ENCODE assay signal across 11 cellular contexts in genomic region chr6:85864453-85865401, GRCh38.
DNase-seq lines count a peak whose midpoint lies in the region; ATAC-seq, FAIRE-seq and TF ChIP-seq lines count a peak whose summit lies in the region.
"Had no signal": no experiment of that assay in that cellular context is flagged by ENCODE, and none has a peak within 500 bp of the region (broad histone marks: within the 10 kb centered on the region; RNA-seq: fewer than 3 reads in every experiment).

No MANE protein-coding gene starts in this region.

- H2BK5ac ChIP-seq in IMR-90 (ENCODE audit: low read depth, low read length, poor library complexity, severe bottlenecking): no peak overlapping the region

- H3K27ac Mint-ChIP-seq in T-helper 2 cell treated with Interferon-gamma antibody and Interleukin-4, amounts not matched to agents 5 μg/mL and 100 μg/mL, for 36 hours: no peak overlapping the region
- H3K27ac Mint-ChIP-seq: activated naive CD4-positive, alpha-beta T cell treated with anti-CD3 and anti-CD28 coated beads, Interleukin-2, amount 50 U/mL, for 24 hours; CD4-positive, CD25-positive, alpha-beta regulatory T cell had no signal

- H4K5ac ChIP-seq in IMR-90 (ENCODE audit: low read depth, low read length): no peak overlapping the region; the same call in 1 of the 2 replicates

- no peaks in the 10 kb centered on the region for H3K9me3 ChIP-seq in IMR-90 (ENCODE audit: control insufficient read depth, insufficient read depth, low read length)
- no peaks in the 10 kb centered on the region for H3K9me3 ChIP-seq in mucosa of descending colon

- no peak for FAIRE-seq in RCC 7860 (lab: Jason Lieb, UNC)

- CTCF ChIA-PET in IMR-90 (lab: Yijun Ruan, JAX): no interaction called here

- ATAC-seq in IMR-90 (ENCODE audit: low read depth): peak; percentile 46; the same call in 1 of the 2 replicates
- ATAC-seq in mucosa of descending colon: peak; percentile 76
- no peak for ATAC-seq in HG02798 (IDR thresholded peaks at IDR 0.05; ENCODE audit: poor library complexity, unreplicated experiment)

- no peaks in the 10 kb centered on the region for H3K27me3 ChIP-seq in IMR-90 (ENCODE audit: control insufficient read depth, insufficient read depth, low read length)

- H3K23ac ChIP-seq in IMR-90 (ENCODE audit: low read depth, low read length): 0 out of 2 replicates have a peak overlapping the region, but pooled peaks have one; percentile 29

- H3K79me1 ChIP-seq in IMR-90 (ENCODE audit: low read depth in 1 of 2, low read length in 2 of 2): no peaks in the 10 kb centered on the region

- dilution Hi-C loops in IMR-90 (cut with HindIII; ENCODE audit: low sequenced_read_pairs, unreplicated experiment): no loop called here

- H3K14ac ChIP-seq in IMR-90 (replicated peaks; ENCODE audit: low read depth, low read length): no peak overlapping the region

- H3K36me3 Mint-ChIP-seq in T-helper 2 cell treated with Interferon-gamma antibody and Interleukin-4, amounts not matched to agents 5 μg/mL and 100 μg/mL, for 36 hours (ENCODE audit: low read depth): no peaks in the 10 kb centered on the region
- H3K36me3 Mint-ChIP-seq: activated naive CD4-positive, alpha-beta T cell treated with anti-CD3 and anti-CD28 coated beads, Interleukin-2, amount 50 U/mL, for 24 hours; CD4-positive, CD25-positive, alpha-beta regulatory T cell had no signal

- H3K27me3 Mint-ChIP-seq in T-helper 2 cell treated with Interferon-gamma antibody and Interleukin-4, amounts not matched to agents 5 μg/mL and 100 μg/mL, for 36 hours (ENCODE audit: low read depth): no peaks in the 10 kb centered on the region
- H3K27me3 Mint-ChIP-seq: activated naive CD4-positive, alpha-beta T cell treated with anti-CD3 and anti-CD28 coated beads, Interleukin-2, amount 50 U/mL, for 24 hours; CD4-positive, CD25-positive, alpha-beta regulatory T cell had no signal

- H3K18ac ChIP-seq in IMR-90 (ENCODE audit: low read depth, low read length): no peak overlapping the region

- intact Hi-C loops in IMR-90 (cut with micrococcal nuclease): loop anchor here (5.0 to 10.0 kb wide), 2 partner anchors 100 to 187 kb away; no protein-coding TSS in a partner anchor
- intact Hi-C loops in mucosa of descending colon (cut with DNase I, micrococcal nuclease): no loop called here

- no peak overlapping the region for H3K4ac ChIP-seq in IMR-90 (ENCODE audit: low read depth, low read length)

- no peak overlapping the region for H2AK5ac ChIP-seq in IMR-90 (ENCODE audit: low read depth, low read length)

- H4K91ac ChIP-seq in IMR-90 (ENCODE audit: insufficient read depth, low read depth, low read length): no peak overlapping the region

- no peak overlapping the region for H2BK120ac ChIP-seq in IMR-90 (ENCODE audit: low read depth, low read length)

- H2BK20ac ChIP-seq in IMR-90 (ENCODE audit: low read depth, low read length): no peak overlapping the region

- BruUV-seq in IMR-90 (replicated peaks; lab: Mats Ljungman, UMichigan): no TSS peak

- TF ChIP-seq CTCF in IMR-90 (conservative IDR thresholded peaks at IDR 0.05; ENCODE audit: low read depth, low read length): 0 out of 2 replicates have a peak, but pooled peaks have one; percentile 13
- TF ChIP-seq CTCF in mucosa of descending colon (IDR thresholded peaks at IDR 0.05): no peak

- H4K20me1 ChIP-seq in IMR-90 (ENCODE audit: insufficient read depth, low read length): no peaks in the 10 kb centered on the region

- H3K4me1 Mint-ChIP-seq in T-helper 2 cell treated with Interferon-gamma antibody and Interleukin-4, amounts not matched to agents 5 μg/mL and 100 μg/mL, for 36 hours (ENCODE audit: low read depth): no peaks in the 10 kb centered on the region
- H3K4me1 Mint-ChIP-seq: activated naive CD4-positive, alpha-beta T cell treated with anti-CD3 and anti-CD28 coated beads, Interleukin-2, amount 50 U/mL, for 24 hours had no signal

- DNase-seq in AG08396 (ENCODE audit: low spot score) (peak; percentile 5), IMR-90 (peak; percentile 31), cerebellum (ENCODE audit: low spot score) (peak; percentile 41), mucosa of descending colon (no peak), RCC 7860 (ENCODE audit: low spot score) (no peak), AG20443 (ENCODE audit: low spot score) (no peak)
- no peak for DNase-seq in T-helper 2 cell treated with Interferon-gamma antibody and Interleukin-4, amounts not matched to agents 5 μg/mL and 100 μg/mL, for 36 hours (ENCODE audit: low spot score)
- DNase-seq: NCI-H2107 had no signal

- peak overlapping the region; percentile 100 for H3K4me2 ChIP-seq in IMR-90 (ENCODE audit: low read depth, low read length)

- TF ChIP-seq POLR2A in IMR-90 (IDR thresholded peaks at IDR 0.05; ENCODE audit: low read depth, low read length): no peak

- peak overlapping the region in 1 of 2 experiments; percentile 47; a peak in 1 of 4 replicates for H4K8ac ChIP-seq in IMR-90 (ENCODE audit: low read depth in 2 of 2, low read length in 2 of 2)

- no peak overlapping the region for H2BK15ac ChIP-seq in IMR-90 (ENCODE audit: low read depth, low read length)

- no peak overlapping the region for H3K27ac ChIP-seq in IMR-90 (ENCODE audit: insufficient read depth, low read length)

- TF ChIP-seq RAD21 in IMR-90 (IDR thresholded peaks at IDR 0.05; ENCODE audit: low read length): no peak

- no peaks in the 10 kb centered on the region for H3K9me3 Mint-ChIP-seq in T-helper 2 cell treated with Interferon-gamma antibody and Interleukin-4, amounts not matched to agents 5 μg/mL and 100 μg/mL, for 36 hours
- H3K9me3 Mint-ChIP-seq: activated naive CD4-positive, alpha-beta T cell treated with anti-CD3 and anti-CD28 coated beads, Interleukin-2, amount 50 U/mL, for 24 hours had no signal

- H2AFZ ChIP-seq in IMR-90 (replicated peaks; ENCODE audit: low read length, poor library complexity): peak overlapping the region; percentile 73

- H3K4me1 ChIP-seq in IMR-90 (ENCODE audit: control insufficient read depth, insufficient read depth, low read length) (peaks cover 7% of the 10 kb centered on the region; the same call in 1 of the 2 replicates), mucosa of descending colon (ENCODE audit: low read depth) (peaks cover 14% of the 10 kb centered on the region)

- 0 out of 2 replicates have a peak overlapping the region, but pooled peaks have one; percentile 90 for H3K9ac ChIP-seq in IMR-90 (ENCODE audit: low read depth, low read length)

- WGBS in IMR-90 (ENCODE audit: extremely low coverage in 2 of 2, insufficient read length in 1 of 2), 2 experiments: 35% methylated on average over 2 of the region's 7 CpGs; no CpG with 5 or more reads in 1 of the 2 experiments

- H3K4me3 ChIP-seq in IMR-90 (ENCODE audit: insufficient read depth, low read depth, low read length): no peak overlapping the region
- no peak overlapping the region for H3K4me3 ChIP-seq in mucosa of descending colon

- H3K56ac ChIP-seq in IMR-90 (ENCODE audit: extremely low read depth, insufficient read depth, low read length): no peak overlapping the region

- POLR2A ChIA-PET in IMR-90 (lab: Charles Lee; ENCODE audit: unreplicated experiment): no interaction called here

- no peaks in the 10 kb centered on the region for H3K9me1 ChIP-seq in IMR-90 (ENCODE audit: insufficient read depth, low read length)

- H3K36me3 ChIP-seq in IMR-90 (ENCODE audit: control insufficient read depth, insufficient read depth, low read length) (no peaks in the 10 kb centered on the region), mucosa of descending colon (ENCODE audit: low read depth) (no peaks in the 10 kb centered on the region)

- H3K4me3 Mint-ChIP-seq in T-helper 2 cell treated with Interferon-gamma antibody and Interleukin-4, amounts not matched to agents 5 μg/mL and 100 μg/mL, for 36 hours: no peak overlapping the region
- H3K4me3 Mint-ChIP-seq: activated naive CD4-positive, alpha-beta T cell treated with anti-CD3 and anti-CD28 coated beads, Interleukin-2, amount 50 U/mL, for 24 hours; CD4-positive, CD25-positive, alpha-beta regulatory T cell had no signal

- no peak overlapping the region for H2AK9ac ChIP-seq in IMR-90 (replicated peaks; ENCODE audit: low read depth, low read length, poor library complexity)

- in situ Hi-C loops in IMR-90 (cut with MboI; ENCODE audit: low sequenced_read_pairs): no loop called here

TF ChIP-seq in IMR-90, 13 proteins besides CTCF, POLR2A, EP300 and RAD21:
- no peak for TF ChIP-seq BHLHE40 (IDR thresholded peaks at IDR 0.05; ENCODE audit: low read depth, low read length)
- TF ChIP-seq MAZ (IDR thresholded peaks at IDR 0.05; ENCODE audit: borderline replicate concordance, low read depth, low read length): no peak

Comparison
In these comparisons a context has a peak if more than half of its experiments do, and no peak if none do; other contexts are left out.
1. DNase-seq: peak in AG08396 (single experiment), IMR-90 (single experiment) and cerebellum (single experiment); none in mucosa of descending colon (0 of 3), RCC 7860 (single experiment), T-helper 2 cell treated with Interferon-gamma antibody and Interleukin-4, amounts not matched to agents 5 μg/mL and 100 μg/mL, for 36 hours (single experiment) and AG20443 (single experiment).